Comparison of ENCODE assay signal across 10 cellular contexts in genomic region chr20:46111028-46111835, GRCh38. TPM values are rescaled to one million over a fixed set of nuclear protein-coding genes. Genes with fewer than 3 reads are reported as not detected.
DNase-seq lines count a peak whose midpoint lies in the region; ATAC-seq and TF ChIP-seq lines count a peak whose summit lies in the region.
"Had no signal": no experiment of that assay in that cellular context is flagged by ENCODE, and none has a peak within 500 bp of the region (broad histone marks: within the 10 kb centered on the region; RNA-seq: fewer than 3 reads in every experiment).

No MANE protein-coding gene starts in this region.

- intact Hi-C loops in Right ventricle myocardium superior (cut with DNase I): no loop called here

- H3K27ac ChIP-seq in right atrium auricular region (no peak overlapping the region), upper lobe of left lung (peak overlapping the region in 1 of 4 donors; percentile 30)
- H3K27ac ChIP-seq: cardiac muscle cell had no signal

- H3K4me3 ChIP-seq in right atrium auricular region (no peak overlapping the region), upper lobe of left lung (no peak overlapping the region)
- H3K4me3 ChIP-seq: cardiac muscle cell had no signal

- TF ChIP-seq EP300 in upper lobe of left lung (IDR thresholded peaks at IDR 0.05): no peak

- 44 to 47% methylated on average over 5 of the region's 5 CpGs for WGBS in upper lobe of left lung, 2 donors

- H3K9me3 ChIP-seq in right atrium auricular region (no peaks in the 10 kb centered on the region), upper lobe of left lung (no peaks in the 10 kb centered on the region)

- ATAC-seq in Right ventricle myocardium superior (ENCODE audit: poor library complexity) (peak; percentile 77), HG03354 (IDR thresholded peaks at IDR 0.05; ENCODE audit: poor library complexity, severe bottlenecking, unreplicated experiment) (peak; percentile 57), esophagus mucosa (peak; percentile 22), upper lobe of left lung (ENCODE audit: low FRiP score in 2 of 2) (peak; percentile 34 to 93), GM21360 (IDR thresholded peaks at IDR 0.05; ENCODE audit: unreplicated experiment) (no peak)

- H3K27me3 ChIP-seq in right atrium auricular region: peaks cover 0 to 6% of the 10 kb centered on the region in 2 donors
- no peaks in the 10 kb centered on the region for H3K27me3 ChIP-seq in upper lobe of left lung
- H3K27me3 ChIP-seq: cardiac muscle cell had no signal

- DNase-seq in Right ventricle myocardium superior: peak; percentile 46
- no peak for DNase-seq in right atrium auricular region (ENCODE audit: low spot score)
- peak in 1 of 2 donors; percentile 49 for DNase-seq in upper lobe of left lung
- no peak for DNase-seq in NCI-H1930 (lab: John Stamatoyannopoulos, UW)
- DNase-seq in GM03348 (ENCODE audit: low spot score): no peak
- DNase-seq: DND-41 had no signal

- TF ChIP-seq POLR2A in upper lobe of left lung (IDR thresholded peaks at IDR 0.05): no peak

- H3K36me3 ChIP-seq in right atrium auricular region (no peaks in the 10 kb centered on the region), upper lobe of left lung (no peaks in the 10 kb centered on the region)
- H3K36me3 ChIP-seq: cardiac muscle cell had no signal

- H3K4me1 ChIP-seq in right atrium auricular region (no peaks in the 10 kb centered on the region), upper lobe of left lung (peaks cover 0 to 4% (median 2%) of the 10 kb centered on the region in 4 donors)

- TF ChIP-seq CTCF in right atrium auricular region (IDR thresholded peaks at IDR 0.05) (no peak), upper lobe of left lung (IDR thresholded peaks at IDR 0.05) (no peak)

RNA-seq across cellular contexts. Expression of gene CD40, which starts 6.9 kb away (rescaled TPM):
- total RNA-seq in Right ventricle myocardium superior (7.4 TPM), right atrium auricular region (10 to 100 TPM in 1 of 2 donors, 1 to 10 TPM in 1; 9.6 to 14.9 TPM), esophagus mucosa (7.4 TPM), upper lobe of left lung (10 to 100 TPM; 15.7 to 32.5 (median 25.8) TPM)

RNA-seq across cellular contexts. Expression of gene NCOA5, which starts 21.5 kb away (rescaled TPM):
- 23.0 TPM for total RNA-seq in Right ventricle myocardium superior
- total RNA-seq in right atrium auricular region: 10 to 100 TPM; 17.8 to 23.3 TPM
- total RNA-seq in esophagus mucosa: 14.3 TPM
- 10 to 100 TPM; 17.1 to 48.2 (median 30.2) TPM for total RNA-seq in upper lobe of left lung
